8 cellular contexts compared by ENCODE assay signal in the genomic region with DNA sequence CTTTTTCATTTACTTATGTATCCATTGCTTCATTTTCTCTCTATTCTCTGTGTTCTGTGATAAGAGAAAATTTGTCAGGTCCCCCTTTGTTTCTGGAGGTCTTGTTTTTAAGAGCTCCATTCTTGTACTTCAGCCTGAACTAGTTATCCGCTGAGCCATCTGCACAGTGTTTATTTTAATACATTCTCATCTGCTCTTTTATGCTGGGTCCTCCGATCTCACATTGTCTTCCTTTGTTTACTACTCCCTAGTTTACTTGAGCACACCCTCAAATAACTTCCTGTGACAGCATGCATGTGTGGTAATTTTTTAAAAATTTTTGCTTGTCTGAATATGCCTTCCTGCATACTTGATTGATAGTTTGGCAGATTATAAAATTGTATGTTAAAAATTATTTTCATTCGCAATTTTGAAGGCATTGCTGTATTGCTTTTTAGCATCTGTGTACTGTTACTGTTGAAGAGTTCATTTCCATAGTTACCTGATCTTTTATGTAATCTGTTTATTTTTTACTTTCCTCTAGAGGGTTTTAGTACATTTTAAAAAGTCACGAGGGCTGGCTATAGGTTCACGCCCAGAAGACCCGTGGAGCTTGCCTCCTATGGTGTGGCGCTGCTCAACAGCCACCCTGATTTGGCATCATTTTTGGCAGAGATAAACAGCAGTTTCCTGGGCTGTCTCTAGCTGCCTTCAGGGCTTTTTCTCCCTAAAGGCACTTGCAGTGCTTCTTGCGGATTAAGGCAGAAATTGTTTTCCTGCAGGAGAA. TPM values are rescaled to one million over a fixed set of nuclear protein-coding genes. Genes with fewer than 3 reads are reported as not detected.
DNase-seq lines count a peak whose midpoint lies in the region; ATAC-seq and TF ChIP-seq lines count a peak whose summit lies in the region.

No MANE protein-coding gene starts in this region.

- peak in 1 of 4 donors; percentile 42 for ATAC-seq in psoas muscle
- ATAC-seq in GM19324 (IDR thresholded peaks at IDR 0.05; ENCODE audit: low FRiP score, unreplicated experiment), result no peak
- ATAC-seq in GM21717 (IDR thresholded peaks at IDR 0.05; ENCODE audit: unreplicated experiment), result no peak

- no peaks in the 10 kb centered on the region for H3K9me3 ChIP-seq in psoas muscle

- no peak for TF ChIP-seq CTCF in fibroblast of the aortic adventitia (IDR thresholded peaks at IDR 0.05; ENCODE audit: insufficient read depth, low read length)
- TF ChIP-seq CTCF in psoas muscle (IDR thresholded peaks at IDR 0.05), result no peak

- DNase-seq in A172 (ENCODE audit: low spot score) (peak; percentile 63), HCEC 1CT (peak; percentile 56), SHP77 treated with DMSO at 0.1 percent for 48 hours (lab: John Stamatoyannopoulos, UW) (peak; percentile 5), fibroblast of the aortic adventitia (ENCODE audit: low read depth) (peak; percentile 24), psoas muscle (no peak)
- DNase-seq in activated T-cell treated with anti-CD3 and anti-CD28 coated beads, Interleukin-2, amount 50 U/mL, for 48 hours, result no peak

- H3K36me3 ChIP-seq in psoas muscle (ENCODE audit: insufficient read depth in 1 of 2, low read depth in 1 of 2), result no peaks in the 10 kb centered on the region

- intact Hi-C loops in psoas muscle (cut with DNase I), result loop anchor here in 1 of 2 donors (2.0 kb wide), 1 partner anchor 29 kb away; no protein-coding TSS in a partner anchor

- H3K4me3 ChIP-seq in fibroblast of the aortic adventitia (ENCODE audit: low read depth, low read length) (no peak overlapping the region), psoas muscle (no peak overlapping the region)

- peak overlapping the region; percentile 32 for H3K27ac ChIP-seq in psoas muscle

- H3K27me3 ChIP-seq in psoas muscle (ENCODE audit: insufficient read depth in 3 of 3, low read length in 2 of 3), result no peaks in the 10 kb centered on the region

- whole genome bisulfite sequencing in psoas muscle, 3 donors, result 32 to 54% (median 39%) methylated on average over 8 of the region's 8 CpGs

- H3K4me1 ChIP-seq in psoas muscle, result peaks cover 34% of the 10 kb centered on the region

RNA-seq across cellular contexts. Expression of gene RSBN1L, which starts 31.9 kb away (rescaled TPM):
- 19.4 and 20.5 TPM in 2 replicates for total RNA-seq in A172 (2014; rRNA removed; shearing (Covaris generic))
- 17.0 and 36.1 TPM in 2 replicates for total RNA-seq in fibroblast of the aortic adventitia (ENCODE audit: low replicate concordance)
- total RNA-seq in psoas muscle, result 10 to 100 TPM in 1 of 4 donors, 1 to 10 TPM in 3; 7.5 to 10.1 (median 8.6) TPM
- polyA plus RNA-seq in psoas muscle, result 1 to 10 TPM; 2.0 to 7.8 (median 4.6) TPM

Comparison
In these comparisons a context has a peak if more than half of its experiments do, and no peak if none do; other contexts are left out.
1. DNase-seq: peak in A172 (single experiment), HCEC 1CT (single experiment), SHP77 treated with DMSO at 0.1 percent for 48 hours (single experiment) and fibroblast of the aortic adventitia (single experiment); none in psoas muscle (0 of 2) and activated T-cell treated with anti-CD3 and anti-CD28 coated beads, Interleukin-2, amount 50 U/mL, for 48 hours (0 of 2).